Comparison of ENCODE assay signal across 27 cellular contexts in genomic region chr20:11018668-11019170, GRCh38.
"Had no signal": no experiment of that assay in that cellular context is flagged by ENCODE, and none has a peak within 500 bp of the region (broad histone marks: within the 10 kb centered on the region; RNA-seq: fewer than 3 reads in every experiment).

No MANE protein-coding gene starts in this region.

- H3K27ac Mint-ChIP-seq: activated B cell treated with CpG ODN at 0.5 μM for 24 hours; activated CD8-positive, alpha-beta memory T cell treated with anti-CD3 and anti-CD28 coated beads, Interleukin-2, amount 10 ng/mL, durations not matched to agents 7 days and 5 days; activated CD8-positive, alpha-beta T cell treated with anti-CD3 and anti-CD28 coated beads, Interleukin-2, amount 10 ng/mL, durations not matched to agents 7 days and 5 days; activated naive CD4-positive, alpha-beta T cell treated with anti-CD3 and anti-CD28 coated beads, Interleukin-2, amount 50 U/mL, for 24 hours; activated naive CD8-positive, alpha-beta T cell treated with anti-CD3 and anti-CD28 coated beads, Interleukin-2, amount 50 U/mL, for 24 hours; activated T-helper 2 cell treated with anti-CD3 and anti-CD28 coated beads, Interferon-gamma antibody, Interleukin-2, Interleukin-4, amounts not matched to agents 10 μg/mL and 5 μg/mL and 100 μg/mL, durations not matched to agents 14 hours and 24 hours and 36 hours; dendritic cell treated with granulocyte-macrophage colony-stimulating factor and Interleukin-4, amounts not matched to agents 40 ng/mL and 50 ng/mL, for 4 days; endodermal cell; memory B cell; natural killer cell; progenitor cell of endocrine pancreas; stimulated activated effector memory CD8-positive, alpha-beta T cell treated with anti-CD3 and anti-CD28 coated beads, Interleukin-12 subunit alpha, Interleukin-12 subunit beta, amount 100 ng/mL, for 72 hours; stimulated activated naive CD8-positive, alpha-beta T cell treated with anti-CD3 and anti-CD28 coated beads, Interleukin-15, Interleukin-2, amounts not matched to agents 100 ng/mL and 50 ng/mL, for 24 hours; type B pancreatic cell had no signal

- H3K9me3 Mint-ChIP-seq: activated B cell treated with CpG ODN at 0.5 μM for 24 hours; dendritic cell treated with granulocyte-macrophage colony-stimulating factor and Interleukin-4, amounts not matched to agents 40 ng/mL and 50 ng/mL, for 4 days; endodermal cell had no signal

- ATAC-seq: activated CD8-positive, alpha-beta memory T cell treated with anti-CD3 and anti-CD28 coated beads, Interleukin-2, amount 10 ng/mL, durations not matched to agents 7 days and 5 days; activated CD8-positive, alpha-beta T cell treated with anti-CD3 and anti-CD28 coated beads, Interleukin-2, amount 10 ng/mL, durations not matched to agents 7 days and 5 days; activated naive CD8-positive, alpha-beta T cell treated with anti-CD3 and anti-CD28 coated beads, Interleukin-2, amount 50 U/mL, for 24 hours; natural killer cell; sciatic nerve; stimulated activated effector memory CD8-positive, alpha-beta T cell treated with anti-CD3 and anti-CD28 coated beads, Interleukin-12 subunit alpha, Interleukin-12 subunit beta, amount 100 ng/mL, for 72 hours had no signal

- H3K27me3 Mint-ChIP-seq: activated B cell treated with CpG ODN at 0.5 μM for 24 hours; activated CD8-positive, alpha-beta memory T cell treated with anti-CD3 and anti-CD28 coated beads, Interleukin-2, amount 10 ng/mL, durations not matched to agents 7 days and 5 days; activated naive CD4-positive, alpha-beta T cell treated with anti-CD3 and anti-CD28 coated beads, Interleukin-2, amount 50 U/mL, for 24 hours; memory B cell; stimulated activated naive CD8-positive, alpha-beta T cell treated with anti-CD3 and anti-CD28 coated beads, Interleukin-15, Interleukin-2, amounts not matched to agents 100 ng/mL and 50 ng/mL, for 24 hours; type B pancreatic cell had no signal

- H3K4me3 Mint-ChIP-seq: activated B cell treated with CpG ODN at 0.5 μM for 24 hours; activated CD8-positive, alpha-beta memory T cell treated with anti-CD3 and anti-CD28 coated beads, Interleukin-2, amount 10 ng/mL, durations not matched to agents 7 days and 5 days; activated CD8-positive, alpha-beta T cell treated with anti-CD3 and anti-CD28 coated beads, Interleukin-2, amount 10 ng/mL, durations not matched to agents 7 days and 5 days; activated naive CD4-positive, alpha-beta T cell treated with anti-CD3 and anti-CD28 coated beads, Interleukin-2, amount 50 U/mL, for 24 hours; activated naive CD8-positive, alpha-beta T cell treated with anti-CD3 and anti-CD28 coated beads, Interleukin-2, amount 50 U/mL, for 24 hours; dendritic cell treated with granulocyte-macrophage colony-stimulating factor and Interleukin-4, amounts not matched to agents 40 ng/mL and 50 ng/mL, for 4 days; endodermal cell; memory B cell; natural killer cell; stimulated activated effector memory CD8-positive, alpha-beta T cell treated with anti-CD3 and anti-CD28 coated beads, Interleukin-12 subunit alpha, Interleukin-12 subunit beta, amount 100 ng/mL, for 72 hours; stimulated activated naive CD8-positive, alpha-beta T cell treated with anti-CD3 and anti-CD28 coated beads, Interleukin-15, Interleukin-2, amounts not matched to agents 100 ng/mL and 50 ng/mL, for 24 hours; type B pancreatic cell had no signal

- H3K36me3 ChIP-seq: esophagus squamous epithelium, neutrophil, vagina had no signal

- DNase-seq: activated B cell treated with CpG ODN at 0.5 μM for 24 hours; activated CD4-positive, alpha-beta T cell treated with anti-CD3 and anti-CD28 coated beads, Interleukin-2, amount 50 U/mL, for 1 hour; activated CD8-positive, alpha-beta memory T cell treated with anti-CD3 and anti-CD28 coated beads, Interleukin-2, amount 10 ng/mL, durations not matched to agents 7 days and 5 days; activated CD8-positive, alpha-beta T cell treated with anti-CD3 and anti-CD28 coated beads, Interleukin-2, amount 10 ng/mL, durations not matched to agents 7 days and 5 days; activated naive CD8-positive, alpha-beta T cell treated with anti-CD3 and anti-CD28 coated beads, Interleukin-2, amount 50 U/mL, for 24 hours; activated T-cell treated with anti-CD3 and anti-CD28 coated beads, Interleukin-2, amount 50 U/mL, for 48 hours; amygdala; central memory CD4-positive, alpha-beta T cell; endodermal cell; esophagus squamous epithelium; foreskin melanocyte; natural killer cell; stimulated activated CD4-positive, alpha-beta T cell treated with anti-CD3 and anti-CD28 coated beads, Interleukin-4, amount 100 ng/mL, for 24 hours; substantia nigra; T-helper 2 cell had no signal

- H3K36me3 Mint-ChIP-seq: activated CD8-positive, alpha-beta memory T cell treated with anti-CD3 and anti-CD28 coated beads, Interleukin-2, amount 10 ng/mL, durations not matched to agents 7 days and 5 days; activated naive CD4-positive, alpha-beta T cell treated with anti-CD3 and anti-CD28 coated beads, Interleukin-2, amount 50 U/mL, for 24 hours; memory B cell; natural killer cell; stimulated activated effector memory CD8-positive, alpha-beta T cell treated with anti-CD3 and anti-CD28 coated beads, Interleukin-12 subunit alpha, Interleukin-12 subunit beta, amount 100 ng/mL, for 72 hours; type B pancreatic cell had no signal

- H3K27me3 ChIP-seq: esophagus squamous epithelium, neutrophil, vagina had no signal

- H3K4me1 Mint-ChIP-seq: activated B cell treated with CpG ODN at 0.5 μM for 24 hours; activated CD8-positive, alpha-beta memory T cell treated with anti-CD3 and anti-CD28 coated beads, Interleukin-2, amount 10 ng/mL, durations not matched to agents 7 days and 5 days; activated naive CD4-positive, alpha-beta T cell treated with anti-CD3 and anti-CD28 coated beads, Interleukin-2, amount 50 U/mL, for 24 hours; activated naive CD8-positive, alpha-beta T cell treated with anti-CD3 and anti-CD28 coated beads, Interleukin-2, amount 50 U/mL, for 24 hours; memory B cell; natural killer cell; stimulated activated effector memory CD8-positive, alpha-beta T cell treated with anti-CD3 and anti-CD28 coated beads, Interleukin-12 subunit alpha, Interleukin-12 subunit beta, amount 100 ng/mL, for 72 hours had no signal

- H3K4me3 ChIP-seq: esophagus squamous epithelium, skin epidermis, vagina had no signal

- H3K27ac ChIP-seq: esophagus squamous epithelium, neutrophil, skin epidermis, vagina had no signal

- H3K9me3 ChIP-seq: esophagus squamous epithelium, neutrophil, vagina had no signal
